In the genomic region with DNA sequence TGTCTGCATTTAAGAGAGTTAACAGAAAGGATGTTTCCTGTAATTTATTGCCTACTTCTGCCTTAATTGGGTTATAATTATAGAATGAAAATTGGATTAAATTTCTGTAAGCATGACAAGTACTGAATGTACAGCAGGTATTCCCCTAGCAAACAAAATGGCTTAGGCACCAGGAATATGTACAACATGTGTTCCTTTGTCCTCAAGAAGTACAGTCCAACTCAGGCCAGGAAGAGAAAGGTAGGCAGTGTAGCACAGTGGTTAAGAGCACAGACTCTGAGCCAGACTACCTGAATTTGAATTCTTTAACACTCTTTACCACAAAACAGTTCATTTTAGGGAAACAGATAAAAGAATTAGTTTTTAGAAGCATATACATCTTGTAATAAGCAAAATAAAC, we compare ENCODE assay signal across 24 cellular contexts. TPM values are rescaled to one million over a fixed set of nuclear protein-coding genes. Genes with fewer than 3 reads are reported as not detected.
DNase-seq lines count a peak whose midpoint lies in the region; ATAC-seq and TF ChIP-seq lines count a peak whose summit lies in the region.
"Had no signal": no experiment of that assay in that cellular context is flagged by ENCODE, and none has a peak within 500 bp of the region (broad histone marks: within the 10 kb centered on the region; RNA-seq: fewer than 3 reads in every experiment).

No MANE protein-coding gene starts in this region.

- peaks cover 15% of the 10 kb centered on the region for H3K36me3 ChIP-seq in A673 (ENCODE audit: insufficient read depth, low read length, poor library complexity, severe bottlenecking)
- peaks cover 20% of the 10 kb centered on the region for H3K36me3 ChIP-seq in CD8-positive, alpha-beta memory T cell (ENCODE audit: insufficient read depth, low read length)

- H3K27me3 ChIP-seq in A673 (replicated peaks; ENCODE audit: insufficient read depth, low read depth, low read length, poor library complexity), result no peaks in the 10 kb centered on the region
- no peaks in the 10 kb centered on the region for H3K27me3 ChIP-seq in CD8-positive, alpha-beta memory T cell (ENCODE audit: insufficient read depth, low read length, poor library complexity, severe bottlenecking)
- H3K27me3 ChIP-seq: body of pancreas, esophagus squamous epithelium, foreskin keratinocyte, heart left ventricle, left lung, pancreas had no signal

- H3K4me1 ChIP-seq in A673 (ENCODE audit: insufficient read depth, low read length, poor library complexity, severe bottlenecking), result peaks cover 51% of the 10 kb centered on the region
- no peaks in the 10 kb centered on the region for H3K4me1 ChIP-seq in CD8-positive, alpha-beta memory T cell (ENCODE audit: insufficient read depth, low read length)
- H3K4me1 ChIP-seq: body of pancreas, esophagus squamous epithelium, pancreas had no signal

- peaks cover 19% of the 10 kb centered on the region for H3K4me1 Mint-ChIP-seq in activated CD4-positive, alpha-beta T cell treated with anti-CD3 and anti-CD28 coated beads, Interleukin-2, amount 10 ng/mL, durations not matched to agents 7 days and 5 days
- peaks cover 36 to 59% (median 54%) of the 10 kb centered on the region in 3 donors for H3K4me1 Mint-ChIP-seq in CD8-positive, alpha-beta memory T cell
- peaks cover 16% of the 10 kb centered on the region for H3K4me1 Mint-ChIP-seq in central memory CD8-positive, alpha-beta T cell

- H3K9me3 Mint-ChIP-seq in activated CD4-positive, alpha-beta T cell treated with anti-CD3 and anti-CD28 coated beads, Interleukin-2, amount 10 ng/mL, durations not matched to agents 7 days and 5 days, result no peaks in the 10 kb centered on the region
- no peaks in the 10 kb centered on the region for H3K9me3 Mint-ChIP-seq in CD8-positive, alpha-beta memory T cell
- H3K9me3 Mint-ChIP-seq in central memory CD8-positive, alpha-beta T cell, result no peaks in the 10 kb centered on the region
- H3K9me3 Mint-ChIP-seq: neural crest cell had no signal

- H3K4me3 ChIP-seq in A673 (ENCODE audit: low read depth, low read length, poor library complexity, severe bottlenecking), result no peak overlapping the region
- no peak overlapping the region for H3K4me3 ChIP-seq in CD8-positive, alpha-beta memory T cell (ENCODE audit: low read length)
- H3K4me3 ChIP-seq: body of pancreas, esophagus squamous epithelium, GM12878, heart left ventricle, left lung, pancreas, thoracic aorta had no signal

- no peak for DNase-seq in activated CD4-positive, alpha-beta T cell treated with anti-CD3 and anti-CD28 coated beads, Interleukin-2, amount 10 ng/mL, durations not matched to agents 7 days and 5 days
- DNase-seq in activated CD4-positive, alpha-beta T cell treated with anti-CD3 and anti-CD28 coated beads for 1 hour, result no peak
- DNase-seq in A673 (ENCODE audit: low spot score), result peak; percentile 43
- no peak for DNase-seq in CD8-positive, alpha-beta memory T cell
- DNase-seq in central memory CD8-positive, alpha-beta T cell (ENCODE audit: low spot score in 2 of 2), result no peak
- no peak for DNase-seq in KG1 (lab: John Stamatoyannopoulos, UW)
- DNase-seq: body of pancreas; esophagus squamous epithelium; foreskin keratinocyte; heart left ventricle; islet precursor cell; Karpas-422; left lung; mesenchymal stem cell; NCI-H1930; pancreas; retina; SHP77; small intestine; stimulated activated naive CD8-positive, alpha-beta T cell treated with anti-CD3 and anti-CD28 coated beads, Interleukin-15, amount 100 ng/mL, for 72 hours had no signal

- peak overlapping the region; percentile 20 for H3K27ac Mint-ChIP-seq in activated CD4-positive, alpha-beta T cell treated with anti-CD3 and anti-CD28 coated beads, Interleukin-2, amount 10 ng/mL, durations not matched to agents 7 days and 5 days
- H3K27ac Mint-ChIP-seq in CD8-positive, alpha-beta memory T cell, result peak overlapping the region; percentile 47 to 83 (median 66)
- peak overlapping the region; percentile 51 for H3K27ac Mint-ChIP-seq in central memory CD8-positive, alpha-beta T cell (ENCODE audit: low read depth)

- no peak for ATAC-seq in central memory CD8-positive, alpha-beta T cell (replicated peaks; ENCODE audit: extremely low read depth, poor library complexity, severe bottlenecking)
- ATAC-seq in HG02852 (IDR thresholded peaks at IDR 0.05; ENCODE audit: unreplicated experiment), result no peak
- ATAC-seq: body of pancreas; foreskin keratinocyte; GM12878; heart left ventricle; left lung; pancreas; stimulated activated naive CD8-positive, alpha-beta T cell treated with anti-CD3 and anti-CD28 coated beads, Interleukin-15, amount 100 ng/mL, for 72 hours had no signal

- CTCF ChIA-PET in activated CD4-positive, alpha-beta T cell treated with anti-CD3 and anti-CD28 coated beads, Interleukin-2, amount 10 ng/mL, durations not matched to agents 7 days and 5 days (lab: Charles Lee), result no interaction called here
- CTCF ChIA-PET in A673 (lab: Charles Lee), result no interaction called here
- CTCF ChIA-PET in CD8-positive, alpha-beta memory T cell (lab: Charles Lee), result no interaction called here

- no peaks in the 10 kb centered on the region for H3K9me3 ChIP-seq in A673 (ENCODE audit: low read depth, low read length, poor library complexity, severe bottlenecking)
- H3K9me3 ChIP-seq in CD8-positive, alpha-beta memory T cell (ENCODE audit: low read length), result no peaks in the 10 kb centered on the region
- H3K9me3 ChIP-seq: body of pancreas, esophagus squamous epithelium, heart left ventricle, left lung, pancreas, thoracic aorta had no signal

- intact Hi-C loops in A673 (cut with micrococcal nuclease; ENCODE audit: unreplicated experiment), result no loop called here

- POLR2A ChIA-PET in activated CD4-positive, alpha-beta T cell treated with anti-CD3 and anti-CD28 coated beads, Interleukin-2, amount 10 ng/mL, durations not matched to agents 7 days and 5 days (lab: Charles Lee), result no interaction called here
- POLR2A ChIA-PET in A673 (lab: Charles Lee; ENCODE audit: low non-redundant PET), result no interaction called here
- POLR2A ChIA-PET in CD8-positive, alpha-beta memory T cell (lab: Charles Lee), result interaction anchor here (0.6 kb wide), 1 partner anchor 9 kb away, joined by 6 read pairs; no protein-coding TSS in a partner anchor

- H3K36me3 Mint-ChIP-seq in activated CD4-positive, alpha-beta T cell treated with anti-CD3 and anti-CD28 coated beads, Interleukin-2, amount 10 ng/mL, durations not matched to agents 7 days and 5 days (ENCODE audit: low read depth), result peaks cover 60% of the 10 kb centered on the region
- H3K36me3 Mint-ChIP-seq in CD8-positive, alpha-beta memory T cell, result peaks cover 5 to 76% (median 20%) of the 10 kb centered on the region in 3 donors
- peaks cover 44% of the 10 kb centered on the region for H3K36me3 Mint-ChIP-seq in central memory CD8-positive, alpha-beta T cell (ENCODE audit: insufficient read depth)

- no peak for TF ChIP-seq CTCF in A673 (conservative IDR thresholded peaks at IDR 0.05; ENCODE audit: low read depth, low read length)

- H3K27ac ChIP-seq in A673 (ENCODE audit: low read depth, low read length, poor library complexity, severe bottlenecking), result peak overlapping the region; percentile 28
- H3K27ac ChIP-seq in CD8-positive, alpha-beta memory T cell (ENCODE audit: low read depth, low read length), result no peak overlapping the region
- H3K27ac ChIP-seq: body of pancreas, esophagus squamous epithelium, foreskin keratinocyte, heart left ventricle, left lung, pancreas, thoracic aorta had no signal

- no peak overlapping the region for H3K4me3 Mint-ChIP-seq in activated CD4-positive, alpha-beta T cell treated with anti-CD3 and anti-CD28 coated beads, Interleukin-2, amount 10 ng/mL, durations not matched to agents 7 days and 5 days
- H3K4me3 Mint-ChIP-seq in CD8-positive, alpha-beta memory T cell, result no peak overlapping the region
- no peak overlapping the region for H3K4me3 Mint-ChIP-seq in central memory CD8-positive, alpha-beta T cell
- H3K4me3 Mint-ChIP-seq: neural crest cell; stimulated activated naive CD8-positive, alpha-beta T cell treated with anti-CD3 and anti-CD28 coated beads, Interleukin-15, amount 100 ng/mL, for 72 hours had no signal

- no peaks in the 10 kb centered on the region for H3K27me3 Mint-ChIP-seq in activated CD4-positive, alpha-beta T cell treated with anti-CD3 and anti-CD28 coated beads, Interleukin-2, amount 10 ng/mL, durations not matched to agents 7 days and 5 days
- no peaks in the 10 kb centered on the region for H3K27me3 Mint-ChIP-seq in CD8-positive, alpha-beta memory T cell
- H3K27me3 Mint-ChIP-seq in central memory CD8-positive, alpha-beta T cell, result no peaks in the 10 kb centered on the region
- H3K27me3 Mint-ChIP-seq: stimulated activated naive CD8-positive, alpha-beta T cell treated with anti-CD3 and anti-CD28 coated beads, Interleukin-15, amount 100 ng/mL, for 72 hours had no signal

- no TSS peak for BruUV-seq in A673 (replicated peaks; lab: Mats Ljungman, UMichigan)

RNA-seq across cellular contexts. Expression of a gene that starts 43.1 kb away (rescaled TPM):
- total RNA-seq in activated CD4-positive, alpha-beta T cell treated with anti-CD3 and anti-CD28 coated beads, Interleukin-2, amount 10 ng/mL, durations not matched to agents 7 days and 5 days, result 10 to 100 TPM; 86.4 to 92.1 TPM
- total RNA-seq in A673 (2021), result 85.2 and 85.4 TPM in 2 replicates
- 100 to 1,000 TPM in 1 of 2 experiments, 10 to 100 TPM in 1; 99.8 to 100 TPM for total RNA-seq in CD8-positive, alpha-beta memory T cell
- polyA plus RNA-seq in CD8-positive, alpha-beta memory T cell, result 172 TPM
